In genomic region chr1:222624214-222624613, GRCh38 we compare ENCODE assay signal across 25 cellular contexts.
"Had no signal": no experiment of that assay in that cellular context is flagged by ENCODE, and none has a peak within 500 bp of the region (broad histone marks: within the 10 kb centered on the region; RNA-seq: fewer than 3 reads in every experiment).

No MANE protein-coding gene starts in this region.

- ATAC-seq: natural killer cell; psoas muscle; right cardiac atrium; right lobe of liver; stimulated activated memory B cell treated with anti-CD40 and anti-IgM and Interleukin-4, amounts not matched to agents 10 μg/mL and 1 μg/mL and 100 μg/mL, for 72 hours had no signal

- DNase-seq: natural killer cell; occipital lobe; ovary; posterior cingulate gyrus; psoas muscle; right cardiac atrium; right lobe of liver; sigmoid colon; small intestine; stimulated activated CD4-positive, alpha-beta T cell treated with anti-CD3 and anti-CD28 coated beads, Interleukin-1b, Interleukin-23, amount 100 ng/mL, for 48 hours; stimulated activated CD4-positive, alpha-beta T cell treated with anti-CD3 and anti-CD28 coated beads, Interleukin-4, amount 100 ng/mL, for 1 hour; stimulated activated CD4-positive, alpha-beta T cell treated with anti-CD3 and anti-CD28 coated beads, Interleukin-4, amount 100 ng/mL, for 4 hours; stimulated activated CD8-positive, alpha-beta memory T cell treated with anti-CD3 and anti-CD28 coated beads, Interleukin-4, amount 100 ng/mL, for 48 hours; stimulated activated naive CD4-positive, alpha-beta T cell treated with Interleukin-2 at 50 U/mL for 16 hours; stomach; thyroid gland; trophoblast cell; upper lobe of left lung had no signal

- FAIRE-seq: small intestine, urothelium cell line had no signal

- H3K27ac ChIP-seq: neural progenitor cell, ovary, parathyroid adenoma, psoas muscle, right lobe of liver, sigmoid colon, stomach, thoracic aorta, thyroid gland, tibial nerve, upper lobe of left lung, vagina had no signal
